Comparison of ENCODE assay signal across 8 cellular contexts in the genomic region with DNA sequence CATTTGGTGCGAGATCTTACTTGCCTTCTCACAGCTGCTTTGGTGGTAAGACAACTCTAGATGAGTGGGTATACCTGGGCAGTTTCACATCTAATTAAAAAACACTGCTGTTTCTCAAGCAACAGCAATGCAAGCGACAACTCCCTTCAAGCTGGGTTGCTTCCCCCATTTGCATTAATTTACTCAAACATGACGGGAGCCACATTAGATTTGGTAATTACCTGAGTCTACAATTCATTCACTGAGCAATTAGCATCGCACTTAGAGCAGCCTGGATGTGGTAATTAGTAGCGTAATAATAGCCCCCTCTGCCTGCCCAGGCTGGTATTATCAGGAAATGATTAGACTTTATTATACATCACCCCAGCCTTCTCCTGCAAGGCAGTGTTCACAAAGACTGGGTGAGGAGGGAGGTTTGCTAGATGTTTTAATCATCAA.
DNase-seq lines count a peak whose midpoint lies in the region; ATAC-seq and TF ChIP-seq lines count a peak whose summit lies in the region.

No MANE protein-coding gene starts in this region.

- H3K4me3 ChIP-seq in AG04450 (ENCODE audit: low read depth, low read length), result no peak overlapping the region
- no peak overlapping the region for H3K4me3 ChIP-seq in testis

- no peak overlapping the region for H3K27ac ChIP-seq in AG04450 (ENCODE audit: low read depth, low read length)
- no peak overlapping the region for H3K27ac ChIP-seq in testis

- CTCF ChIA-PET in AG04450 (lab: Charles Lee), result interaction anchor here (1.0 to 1.8 kb wide), 2 partner anchors 13 to 16 kb away, joined by 3 to 4 read pairs; no protein-coding TSS in a partner anchor

- intact Hi-C loops in testis (cut with DNase I; ENCODE audit: low total_unique reads), result no loop called here

- H3K27me3 ChIP-seq in AG04450 (ENCODE audit: control insufficient read depth, insufficient read depth, low read length) (peaks cover 8% of the 10 kb centered on the region), testis (no peaks in the 10 kb centered on the region)

- H3K9me3 ChIP-seq in AG04450 (ENCODE audit: control insufficient read depth, insufficient read depth, low read length), result no peaks in the 10 kb centered on the region
- H3K9me3 ChIP-seq in testis, result no peaks in the 10 kb centered on the region

- POLR2A ChIA-PET in AG04450 (lab: Yijun Ruan, JAX), result no interaction called here

- H3K36me3 ChIP-seq in testis (ENCODE audit: low read depth, missing control alignments), result no peaks in the 10 kb centered on the region

- no peak for TF ChIP-seq POLR2A in testis (IDR thresholded peaks at IDR 0.05)

- 44 to 65% methylated on average over 5 of the region's 5 CpGs for WGBS in testis, 2 donors

- TF ChIP-seq CTCF in AG04450 (IDR thresholded peaks at IDR 0.05; ENCODE audit: low read depth, low read length) (peak; percentile 49), testis (IDR thresholded peaks at IDR 0.05) (no peak)

- H3K4me1 ChIP-seq in testis, result no peaks in the 10 kb centered on the region

- ATAC-seq in GM18868 (IDR thresholded peaks at IDR 0.05; ENCODE audit: unreplicated experiment) (peak; percentile 74), HG02588 (IDR thresholded peaks at IDR 0.05; ENCODE audit: unreplicated experiment) (no peak)

- DNase-seq in AG04450 (ENCODE audit: low read depth, low spot score) (no peak), HT1080 (ENCODE audit: low read depth) (peak; percentile 32), T follicular helper cell (ENCODE audit: low read depth) (peak; percentile 8), kidney glomerular epithelial cell (lab: John Stamatoyannopoulos, UW) (peak; percentile 2), nucleus accumbens (lab: John Stamatoyannopoulos, UW) (no peak), testis (no peak)

Comparison
In these comparisons a context has a peak if more than half of its experiments do, and no peak if none do; other contexts are left out.
1. DNase-seq: peak in HT1080 (single experiment), T follicular helper cell (single experiment) and kidney glomerular epithelial cell (single experiment); none in AG04450 (single experiment), nucleus accumbens (0 of 56) and testis (single experiment).